Comparison of ENCODE assay signal across 20 cellular contexts in genomic region chr5:126122942-126123341, GRCh38.
A peak's percentile ranks its signal among the peaks of the same experiment; 100 is the strongest.
DNase-seq lines count a peak whose midpoint lies in the region; ATAC-seq and TF ChIP-seq lines count a peak whose summit lies in the region.
"Had no signal": no experiment of that assay in that cellular context is flagged by ENCODE, and none has a peak within 500 bp of the region (broad histone marks: within the 10 kb centered on the region; RNA-seq: fewer than 3 reads in every experiment).

No MANE protein-coding gene starts in this region.

- H3K4me1 ChIP-seq in right atrium auricular region = peaks cover 0 to 6% of the 10 kb centered on the region in 2 donors
- peaks cover 25% of the 10 kb centered on the region for H3K4me1 ChIP-seq in RWPE2 (ENCODE audit: insufficient read depth, poor library complexity, severe bottlenecking)

- TF ChIP-seq CTCF in right atrium auricular region (IDR thresholded peaks at IDR 0.05) = no peak
- TF ChIP-seq CTCF in RWPE2 (IDR thresholded peaks at IDR 0.05; ENCODE audit: poor library complexity, severe bottlenecking) = no peak

- H3K9me3 ChIP-seq in right atrium auricular region = no peaks in the 10 kb centered on the region
- no peaks in the 10 kb centered on the region for H3K9me3 ChIP-seq in RWPE2 (ENCODE audit: severe bottlenecking)
- H3K9me3 ChIP-seq: heart right ventricle, MG63, mucosa of descending colon had no signal

- peak overlapping the region in 1 of 2 donors; percentile 70 for H3K27ac ChIP-seq in right atrium auricular region
- no peak overlapping the region for H3K27ac ChIP-seq in RWPE2 (ENCODE audit: poor library complexity, severe bottlenecking)
- H3K27ac ChIP-seq: heart right ventricle had no signal

- H3K27ac Mint-ChIP-seq in stimulated activated memory B cell treated with anti-CD40 and anti-IgM and Interleukin-4, amounts not matched to agents 10 μg/mL and 1 μg/mL and 100 μg/mL, for 72 hours = no peak overlapping the region
- H3K27ac Mint-ChIP-seq: activated B cell treated with CpG ODN at 0.5 μM for 24 hours; effector memory CD8-positive, alpha-beta T cell had no signal

- no peaks in the 10 kb centered on the region for H3K36me3 Mint-ChIP-seq in stimulated activated memory B cell treated with anti-CD40 and anti-IgM and Interleukin-4, amounts not matched to agents 10 μg/mL and 1 μg/mL and 100 μg/mL, for 72 hours

- no peak overlapping the region for H3K4me3 Mint-ChIP-seq in stimulated activated memory B cell treated with anti-CD40 and anti-IgM and Interleukin-4, amounts not matched to agents 10 μg/mL and 1 μg/mL and 100 μg/mL, for 72 hours
- H3K4me3 Mint-ChIP-seq: activated B cell treated with CpG ODN at 0.5 μM for 24 hours; effector memory CD8-positive, alpha-beta T cell had no signal

- H3K27me3 Mint-ChIP-seq in stimulated activated memory B cell treated with anti-CD40 and anti-IgM and Interleukin-4, amounts not matched to agents 10 μg/mL and 1 μg/mL and 100 μg/mL, for 72 hours = no peaks in the 10 kb centered on the region
- H3K27me3 Mint-ChIP-seq: effector memory CD8-positive, alpha-beta T cell had no signal

- DNase-seq in left cardiac atrium (peak; percentile 42), right atrium auricular region (ENCODE audit: low spot score) (no peak), RWPE2 (ENCODE audit: low spot score) (peak; percentile 29), iPS DF 19.7 (ENCODE audit: low read depth, low spot score) (peak; percentile 52), NCI-H1092 (lab: John Stamatoyannopoulos, UW) (no peak), UCSD-AML1 (lab: John Stamatoyannopoulos, UW; ENCODE audit: unreplicated experiment) (no peak)
- DNase-seq: activated B cell treated with CpG ODN at 0.5 μM for 24 hours; central memory CD4-positive, alpha-beta T cell; DMS79 treated with DMSO at 0.1 percent for 48 hours; effector memory CD8-positive, alpha-beta T cell; heart right ventricle; MG63; mucosa of descending colon; NCI-H2081 treated with DMSO at 0.1 percent for 48 hours; NCI-H774; occipital lobe; stimulated activated CD4-positive, alpha-beta T cell treated with anti-CD3 and anti-CD28 coated beads, Interleukin-2, amount 100 ng/mL, for 24 hours had no signal

- no peak overlapping the region for H3K4me3 ChIP-seq in right atrium auricular region
- H3K4me3 ChIP-seq in RWPE2 (ENCODE audit: severe bottlenecking) = no peak overlapping the region
- H3K4me3 ChIP-seq: heart right ventricle, MG63, mucosa of descending colon had no signal

- H3K36me3 ChIP-seq in right atrium auricular region (no peaks in the 10 kb centered on the region), RWPE2 (ENCODE audit: low read depth) (no peaks in the 10 kb centered on the region)
- H3K36me3 ChIP-seq: heart right ventricle, MG63 had no signal

- H3K27me3 ChIP-seq in right atrium auricular region = no peaks in the 10 kb centered on the region
- H3K27me3 ChIP-seq in RWPE2 (ENCODE audit: insufficient read depth, poor library complexity, severe bottlenecking) = no peaks in the 10 kb centered on the region
- H3K27me3 ChIP-seq: heart right ventricle, MG63 had no signal

- peak; percentile 83 to 89 for ATAC-seq in left cardiac atrium
- peak; percentile 45; the same call in 2 of the 3 replicates for ATAC-seq in RWPE2 (ENCODE audit: low read depth)
- ATAC-seq in stimulated activated memory B cell treated with anti-CD40 and anti-IgM and Interleukin-4, amounts not matched to agents 10 μg/mL and 1 μg/mL and 100 μg/mL, for 72 hours = peak; percentile 28
- ATAC-seq in HG03159 (IDR thresholded peaks at IDR 0.05; ENCODE audit: unreplicated experiment) = no peak
- ATAC-seq: effector memory CD8-positive, alpha-beta T cell; mucosa of descending colon; sciatic nerve had no signal

- no peaks in the 10 kb centered on the region for H3K4me1 Mint-ChIP-seq in stimulated activated memory B cell treated with anti-CD40 and anti-IgM and Interleukin-4, amounts not matched to agents 10 μg/mL and 1 μg/mL and 100 μg/mL, for 72 hours
- H3K4me1 Mint-ChIP-seq: activated B cell treated with CpG ODN at 0.5 μM for 24 hours had no signal

- H3K9me3 Mint-ChIP-seq in stimulated activated memory B cell treated with anti-CD40 and anti-IgM and Interleukin-4, amounts not matched to agents 10 μg/mL and 1 μg/mL and 100 μg/mL, for 72 hours = no peaks in the 10 kb centered on the region
- H3K9me3 Mint-ChIP-seq: activated B cell treated with CpG ODN at 0.5 μM for 24 hours had no signal

- intact Hi-C loops in left cardiac atrium (cut with DNase I) = no loop called here

Comparison
In these comparisons a context has a peak if more than half of its experiments do, and no peak if none do; other contexts are left out.
1. DNase-seq: peak in left cardiac atrium (single experiment), RWPE2 (single experiment) and iPS DF 19.7 (single experiment); none in right atrium auricular region (single experiment), NCI-H1092 (single experiment) and UCSD-AML1 (single experiment).